In the genomic region with DNA sequence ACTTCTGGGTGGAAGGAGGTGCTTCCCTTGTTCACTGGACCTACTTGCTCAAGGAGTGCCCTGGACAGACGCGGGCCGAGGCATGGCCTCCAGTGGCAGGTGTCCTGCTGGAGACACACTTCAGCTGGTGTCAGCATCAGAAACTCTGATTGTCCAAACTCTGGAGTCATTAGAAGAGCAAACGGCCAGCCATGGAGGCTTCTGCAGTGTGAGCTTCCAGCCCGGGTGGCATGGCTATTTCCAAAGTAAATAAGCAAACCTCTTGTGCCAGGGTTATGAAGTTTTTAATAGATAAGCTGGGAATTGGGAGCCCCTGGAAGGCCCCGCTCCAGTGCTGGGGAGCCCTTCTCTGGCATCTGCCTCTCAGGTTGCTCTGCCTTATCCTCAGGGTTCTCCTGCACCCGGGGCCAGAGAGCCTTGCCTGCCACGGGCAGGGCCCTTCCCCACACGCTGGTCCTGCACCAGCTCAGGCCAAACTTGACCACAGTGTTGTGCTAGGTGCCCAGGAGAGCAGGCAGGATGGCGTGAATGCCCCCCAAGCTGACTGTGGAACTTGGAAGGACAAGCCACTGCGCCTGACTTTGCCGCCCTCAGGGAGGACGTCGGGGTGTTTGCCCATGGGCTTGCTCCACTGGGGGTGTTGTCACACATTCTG, we compare ENCODE assay signal across 21 cellular contexts.
"Had no signal": no experiment of that assay in that cellular context is flagged by ENCODE, and none has a peak within 500 bp of the region (broad histone marks: within the 10 kb centered on the region; RNA-seq: fewer than 3 reads in every experiment).

No MANE protein-coding gene starts in this region.

- H3K4me3 Mint-ChIP-seq: activated naive CD8-positive, alpha-beta T cell treated with anti-CD3 and anti-CD28 coated beads, Interleukin-2, amount 50 U/mL, for 24 hours; activated T-cell treated with anti-CD3 and anti-CD28 coated beads, Interleukin-2, amount 50 U/mL, for 72 hours; memory B cell; naive thymus-derived CD4-positive, alpha-beta T cell; neural crest cell; stimulated activated naive CD8-positive, alpha-beta T cell treated with anti-CD3 and anti-CD28 coated beads, Interleukin-15, Interleukin-2, amounts not matched to agents 100 ng/mL and 50 ng/mL, for 24 hours; T-helper 1 cell treated with Interleukin-12 subunit alpha and Interleukin-12 subunit beta and Interleukin-4 antibody, amounts not matched to agents 30 μg/mL and 1 μg/mL, for 36 hours had no signal

- H3K27me3 Mint-ChIP-seq: activated naive CD8-positive, alpha-beta T cell treated with anti-CD3 and anti-CD28 coated beads, Interleukin-2, amount 50 U/mL, for 24 hours; stimulated activated naive CD8-positive, alpha-beta T cell treated with anti-CD3 and anti-CD28 coated beads, Interleukin-15, Interleukin-2, amounts not matched to agents 100 ng/mL and 50 ng/mL, for 24 hours had no signal

- FAIRE-seq: endometrium had no signal

- DNase-seq: activated CD4-positive, alpha-beta T cell treated with anti-CD3 and anti-CD28 coated beads for 4 hours; activated CD4-positive, alpha-beta T cell treated with anti-CD3 and anti-CD28 coated beads, Interleukin-2, amount 50 U/mL, for 48 hours; activated CD4-positive, CD25-positive, alpha-beta regulatory T cell; activated gamma-delta T cell; activated naive CD4-positive, alpha-beta T cell treated with anti-CD3 and anti-CD28 coated beads, Interleukin-2, amount 50 U/mL, for 16 hours; activated naive CD8-positive, alpha-beta T cell treated with anti-CD3 and anti-CD28 coated beads, Interleukin-2, amount 50 U/mL, for 24 hours; activated T-cell treated with anti-CD3 and anti-CD28 coated beads, Interleukin-2, amount 50 U/mL, for 72 hours; cerebellar nuclear complex; cortex of kidney; foreskin fibroblast; mucosa of descending colon; naive thymus-derived CD4-positive, alpha-beta T cell; retina; stimulated activated CD4-positive, alpha-beta T cell treated with anti-CD3 and anti-CD28 coated beads, Interleukin-12 subunit alpha, Interleukin-12 subunit beta, amount 100 ng/mL, for 4 hours; stimulated activated CD4-positive, alpha-beta T cell treated with anti-CD3 and anti-CD28 coated beads, Interleukin-4, amount 100 ng/mL, for 4 hours; upper lobe of left lung had no signal

- H3K4me1 Mint-ChIP-seq: activated naive CD8-positive, alpha-beta T cell treated with anti-CD3 and anti-CD28 coated beads, Interleukin-2, amount 50 U/mL, for 24 hours; memory B cell; naive thymus-derived CD4-positive, alpha-beta T cell; neural crest cell had no signal

- H3K27me3 ChIP-seq: upper lobe of left lung had no signal

- H3K9me3 ChIP-seq: mucosa of descending colon, upper lobe of left lung had no signal

- H3K36me3 Mint-ChIP-seq: memory B cell; naive thymus-derived CD4-positive, alpha-beta T cell had no signal

- H3K9me3 Mint-ChIP-seq: activated naive CD8-positive, alpha-beta T cell treated with anti-CD3 and anti-CD28 coated beads, Interleukin-2, amount 50 U/mL, for 24 hours; activated T-cell treated with anti-CD3 and anti-CD28 coated beads, Interleukin-2, amount 50 U/mL, for 72 hours; memory B cell; naive thymus-derived CD4-positive, alpha-beta T cell; neural crest cell; stimulated activated naive CD8-positive, alpha-beta T cell treated with anti-CD3 and anti-CD28 coated beads, Interleukin-15, Interleukin-2, amounts not matched to agents 100 ng/mL and 50 ng/mL, for 24 hours; T-helper 1 cell treated with Interleukin-12 subunit alpha and Interleukin-12 subunit beta and Interleukin-4 antibody, amounts not matched to agents 30 μg/mL and 1 μg/mL, for 36 hours had no signal

- H3K4me3 ChIP-seq: mucosa of descending colon, upper lobe of left lung had no signal

- H3K36me3 ChIP-seq: upper lobe of left lung had no signal

- H3K27ac Mint-ChIP-seq: activated naive CD8-positive, alpha-beta T cell treated with anti-CD3 and anti-CD28 coated beads, Interleukin-2, amount 50 U/mL, for 24 hours; activated T-cell treated with anti-CD3 and anti-CD28 coated beads, Interleukin-2, amount 50 U/mL, for 72 hours; memory B cell; stimulated activated naive CD8-positive, alpha-beta T cell treated with anti-CD3 and anti-CD28 coated beads, Interleukin-15, Interleukin-2, amounts not matched to agents 100 ng/mL and 50 ng/mL, for 24 hours; T-helper 1 cell treated with Interleukin-12 subunit alpha and Interleukin-12 subunit beta and Interleukin-4 antibody, amounts not matched to agents 30 μg/mL and 1 μg/mL, for 36 hours had no signal
